1 cellular context compared by ENCODE assay signal in genomic region chr1:240058049-240058448, GRCh38.
TF ChIP-seq lines count a peak whose summit lies in the region.

No MANE protein-coding gene starts in this region.

TF ChIP-seq in GM23338, 12 proteins besides CTCF, POLR2A, EP300 and RAD21 (continued from another document):
- TF ChIP-seq ZNF462 (CRISPR knock-in tag; IDR thresholded peaks at IDR 0.05) (no peak), CREB1 (CRISPR knock-in tag; IDR thresholded peaks at IDR 0.05; ENCODE audit: low read depth) (no peak), JUNB (IDR thresholded peaks at IDR 0.05; ENCODE audit: unreplicated experiment) (no peak), NANOG (IDR thresholded peaks at IDR 0.05; ENCODE audit: borderline replicate concordance) (no peak), REST (IDR thresholded peaks at IDR 0.05; ENCODE audit: unreplicated experiment) (no peak)
